8 cellular contexts compared by ENCODE assay signal in the genomic region with DNA sequence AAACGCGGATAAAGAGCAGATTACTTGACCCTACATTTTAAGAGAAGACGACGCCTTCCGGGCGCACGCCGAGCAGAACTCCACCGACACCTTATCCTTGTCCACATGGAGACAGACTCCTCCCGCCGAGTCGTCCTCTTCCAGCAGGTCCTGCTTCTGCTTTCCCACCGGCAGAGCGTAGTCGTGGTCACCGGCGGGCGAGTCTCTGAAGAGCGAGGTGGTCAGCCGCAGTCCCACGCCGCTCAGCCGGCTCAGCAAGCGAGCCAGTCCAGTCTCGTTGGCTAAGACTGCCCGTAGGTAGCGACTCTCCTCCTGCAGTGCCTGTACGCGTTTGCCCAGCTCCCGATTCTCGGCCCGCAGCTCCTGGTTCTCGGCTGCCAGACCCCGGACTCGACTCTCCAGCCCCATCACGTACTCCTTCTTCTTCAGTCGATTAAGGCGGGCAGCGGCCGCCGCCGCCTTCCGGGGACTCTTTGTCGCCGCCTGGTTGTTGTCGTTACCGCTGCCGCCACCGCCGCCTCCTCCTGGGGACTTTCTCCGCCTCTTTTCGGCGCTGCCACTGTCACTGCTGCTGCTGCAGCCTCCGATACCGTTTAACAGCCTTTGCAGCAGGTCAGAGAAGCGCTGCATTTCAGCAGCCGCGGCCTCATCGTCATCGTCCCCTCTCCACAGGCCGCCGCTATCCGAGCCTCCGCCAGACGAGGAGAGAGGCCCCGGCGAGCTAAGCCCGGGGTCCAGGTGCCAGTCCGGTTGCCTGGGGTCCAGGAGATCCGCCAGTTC. TPM values are rescaled to one million over a fixed set of nuclear protein-coding genes. Genes with fewer than 3 reads are reported as not detected.
DNase-seq lines count a peak whose midpoint lies in the region; ATAC-seq and TF ChIP-seq lines count a peak whose summit lies in the region.

No MANE protein-coding gene starts in this region.

- no peaks in the 10 kb centered on the region for H3K9me3 ChIP-seq in OCI-LY3 (ENCODE audit: insufficient read depth, low read length)

- peaks cover 20 to 59% (median 50%) of the 10 kb centered on the region in 4 donors for H3K4me1 Mint-ChIP-seq in naive thymus-derived CD8-positive, alpha-beta T cell

- peak overlapping the region; percentile 78 for H3K27ac ChIP-seq in OCI-LY3 (ENCODE audit: low read length)

- peaks cover 59% of the 10 kb centered on the region for H3K79me2 ChIP-seq in OCI-LY3 (ENCODE audit: low read length)

- POLR2A ChIA-PET in naive thymus-derived CD8-positive, alpha-beta T cell (lab: Charles Lee), result interaction anchor here (0.5 to 2.9 kb wide), 20 partner anchors 10 to 581 kb away, joined by 3 to 98 read pairs (median 4); a partner anchor contains a TSS

- TF ChIP-seq CTCF in GM20000 (IDR thresholded peaks at IDR 0.05; ENCODE audit: extremely low read depth, missing control alignments), result peak; percentile 51
- TF ChIP-seq CTCF in OCI-LY3 (IDR thresholded peaks at IDR 0.05; ENCODE audit: low read depth, low read length), result peak; percentile 55

- no peak overlapping the region for H2AFZ ChIP-seq in OCI-LY3 (ENCODE audit: low read depth, low read length)

- peaks cover 48% of the 10 kb centered on the region for H3K36me3 ChIP-seq in OCI-LY3 (replicated peaks; ENCODE audit: low read depth, low read length)

- peak overlapping the region; percentile 98 for H3K4me2 ChIP-seq in OCI-LY3 (ENCODE audit: low read length)

- peak; percentile 13 for DNase-seq in DMS 273 treated with DMSO at 0.1 percent for 48 hours (lab: John Stamatoyannopoulos, UW)
- peak; percentile 82 for DNase-seq in GM20000 (ENCODE audit: low spot score)
- peak; percentile 27 for DNase-seq in HPDE6-E6E7 (ENCODE audit: extremely low spot score)
- peak; percentile 88 to 91 for DNase-seq in activated T-cell treated with anti-CD3 and anti-CD28 coated beads, Interleukin-2, amount 50 U/mL, for 48 hours
- peak; percentile 70 for DNase-seq in fibroblast of gingiva (ENCODE audit: low read depth)
- peak; percentile 82 to 93 (median 89) for DNase-seq in naive thymus-derived CD8-positive, alpha-beta T cell
- DNase-seq in stimulated activated naive CD4-positive, alpha-beta T cell treated with Interleukin-2 at 50 U/mL for 16 hours (lab: John Stamatoyannopoulos, UW), result peak; percentile 89

- H3K9ac ChIP-seq in OCI-LY3 (ENCODE audit: low read length), result peak overlapping the region; percentile 95

- peak overlapping the region; percentile 90 for H3K4me3 ChIP-seq in OCI-LY3 (ENCODE audit: low read length)

- peaks cover 33% of the 10 kb centered on the region for H3K4me1 ChIP-seq in OCI-LY3 (ENCODE audit: low read length)

- H3K9me3 Mint-ChIP-seq in naive thymus-derived CD8-positive, alpha-beta T cell, result no peaks in the 10 kb centered on the region

- H3K27ac Mint-ChIP-seq in naive thymus-derived CD8-positive, alpha-beta T cell, result peak overlapping the region; percentile 99 to 100 (median 100)

- peak; percentile 86 to 87 for ATAC-seq in naive thymus-derived CD8-positive, alpha-beta T cell

- H3K27me3 ChIP-seq in OCI-LY3 (ENCODE audit: low read depth, low read length), result no peaks in the 10 kb centered on the region

- peaks cover 0 to 36% (median 5%) of the 10 kb centered on the region in 3 donors for H3K36me3 Mint-ChIP-seq in naive thymus-derived CD8-positive, alpha-beta T cell

- H3K4me3 Mint-ChIP-seq in naive thymus-derived CD8-positive, alpha-beta T cell, result peak overlapping the region; percentile 97 to 100 (median 100)

- H3K27me3 Mint-ChIP-seq in naive thymus-derived CD8-positive, alpha-beta T cell, result no peaks in the 10 kb centered on the region

- peaks cover 48% of the 10 kb centered on the region for H4K20me1 ChIP-seq in OCI-LY3 (ENCODE audit: insufficient read depth, low read length)

RNA-seq across cellular contexts. Expression of a gene that starts 1.0 kb away (rescaled TPM):
- 100 to 1,000 TPM; 116 to 118 TPM for total RNA-seq in naive thymus-derived CD8-positive, alpha-beta T cell
- polyA plus RNA-seq in naive thymus-derived CD8-positive, alpha-beta T cell, result 10 to 100 TPM in 2 of 3 donors, 1 to 10 TPM in 1; 9.5 to 11.6 (median 11.1) TPM

RNA-seq across cellular contexts. Expression of a gene that starts 16.2 kb away (rescaled TPM):
- 10 to 100 TPM; 19.1 to 23.5 TPM for total RNA-seq in naive thymus-derived CD8-positive, alpha-beta T cell
- polyA plus RNA-seq in naive thymus-derived CD8-positive, alpha-beta T cell, result 10 to 100 TPM; 68.0 to 97.7 (median 75.4) TPM

RNA-seq across cellular contexts. Expression of a gene that starts 22.0 kb away (rescaled TPM):
- total RNA-seq in naive thymus-derived CD8-positive, alpha-beta T cell, result under 1 TPM; 0.60 to 0.91 TPM
- polyA plus RNA-seq in naive thymus-derived CD8-positive, alpha-beta T cell, result not detected

RNA-seq across cellular contexts. Expression of a gene that starts 35.6 kb away (rescaled TPM):
- 10 to 100 TPM; 47.2 to 47.9 TPM for total RNA-seq in naive thymus-derived CD8-positive, alpha-beta T cell
- 10 to 100 TPM; 51.1 to 64.3 (median 56.6) TPM for polyA plus RNA-seq in naive thymus-derived CD8-positive, alpha-beta T cell

RNA-seq across cellular contexts. Expression of a gene that starts 36.8 kb away (rescaled TPM):
- total RNA-seq in naive thymus-derived CD8-positive, alpha-beta T cell, result 1 to 10 TPM; 5.4 to 6.2 TPM
- 1 to 10 TPM in 1 of 3 donors, under 1 TPM in 2; 0.86 to 2.5 (median 0.98) TPM for polyA plus RNA-seq in naive thymus-derived CD8-positive, alpha-beta T cell

Comparison
In these comparisons a context has a peak if more than half of its experiments do, and no peak if none do; other contexts are left out.
1. Peak in every context shown above with its lines: DNase-seq, ATAC-seq, H3K4me3 ChIP-seq and H3K27ac ChIP-seq.
2. DNase-seq: peak in every context shown above with its lines; median percentile 90 in activated T-cell treated with anti-CD3 and anti-CD28 coated beads, Interleukin-2, amount 50 U/mL, for 48 hours; 89 in naive thymus-derived CD8-positive, alpha-beta T cell; 89 in stimulated activated naive CD4-positive, alpha-beta T cell treated with Interleukin-2 at 50 U/mL for 16 hours; 82 in GM20000; 70 in fibroblast of gingiva; 27 in HPDE6-E6E7; 13 in DMS 273 treated with DMSO at 0.1 percent for 48 hours.